Comparison of ENCODE assay signal across 8 cellular contexts in the genomic region with DNA sequence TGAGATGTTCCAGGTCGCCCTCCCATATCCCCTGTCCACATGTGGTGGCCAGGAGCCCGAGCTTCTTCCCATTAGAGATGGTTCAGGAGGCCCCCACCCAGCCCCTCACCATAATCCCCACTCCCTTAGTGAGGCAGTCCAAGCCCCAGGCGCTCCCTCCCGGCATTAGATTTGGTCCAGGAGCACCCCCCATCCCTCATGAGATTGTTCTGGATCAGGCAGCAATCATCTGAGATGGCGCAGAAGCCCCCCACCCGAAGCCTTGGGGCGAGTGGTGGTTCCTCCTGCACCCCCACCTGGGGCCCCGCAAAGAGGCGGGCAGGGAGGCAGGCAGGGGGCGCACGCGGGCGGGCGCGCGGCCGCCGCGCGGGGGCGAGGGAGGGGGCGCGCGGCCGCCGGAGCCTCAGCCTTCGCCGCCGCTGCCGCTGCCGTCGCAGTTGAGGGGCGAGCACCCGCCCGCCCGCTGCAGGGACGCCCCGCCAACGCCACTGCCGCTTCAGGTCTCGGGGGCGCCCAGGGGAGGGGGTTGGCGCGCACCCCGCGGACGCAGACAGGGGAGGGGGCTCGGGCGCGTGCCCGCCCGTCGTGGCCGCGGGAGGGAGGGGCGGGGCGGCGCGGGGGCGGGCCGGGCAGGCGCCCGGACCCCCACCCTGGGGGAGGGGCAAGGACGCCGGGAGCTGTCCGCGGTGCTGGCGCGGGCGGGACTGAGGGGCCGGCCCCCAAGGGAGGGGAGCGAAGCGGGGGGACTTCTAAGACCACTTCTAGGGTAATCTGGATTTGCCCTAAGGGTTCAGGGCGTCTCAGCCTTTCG. TPM values are rescaled to one million over a fixed set of nuclear protein-coding genes. Genes with fewer than 3 reads are reported as not detected.
DNase-seq lines count a peak whose midpoint lies in the region; ATAC-seq and FAIRE-seq lines count a peak whose summit lies in the region.

No MANE protein-coding gene starts in this region.

- H3K4me1 Mint-ChIP-seq in activated T-cell treated with anti-CD3 and anti-CD28 coated beads, Interleukin-2, amount 50 U/mL, for 72 hours (ENCODE audit: low read depth) = peaks cover 21% of the 10 kb centered on the region

- H3K9me3 ChIP-seq in iPS-18a (ENCODE audit: control insufficient read depth, low read depth, low read length) = no peaks in the 10 kb centered on the region

- in situ Hi-C loops in Caki2 (cut with HindIII; ENCODE audit: low pct_unique_long_range_greater_than_20kb, low sequenced_read_pairs) = no loop called here

- peaks cover 6% of the 10 kb centered on the region for H3K4me1 ChIP-seq in iPS-18a (ENCODE audit: control insufficient read depth, low read depth, low read length)

- H3K27me3 ChIP-seq in iPS-18a (ENCODE audit: control insufficient read depth, insufficient read depth, low read length) = peaks cover 7% of the 10 kb centered on the region

- no peak overlapping the region for H3K27ac Mint-ChIP-seq in activated T-cell treated with anti-CD3 and anti-CD28 coated beads, Interleukin-2, amount 50 U/mL, for 72 hours

- peak overlapping the region; percentile 38 for H3K4me3 ChIP-seq in Jurkat, Clone E6-1 (ENCODE audit: low read length)
- peak overlapping the region; percentile 47 for H3K4me3 ChIP-seq in iPS-18a (ENCODE audit: low read length)

- H3K36me3 Mint-ChIP-seq in activated T-cell treated with anti-CD3 and anti-CD28 coated beads, Interleukin-2, amount 50 U/mL, for 72 hours (ENCODE audit: insufficient read depth in 2 of 2) = peaks cover 0 to 1% of the 10 kb centered on the region in 2 donors

- no peak for FAIRE-seq in urothelium cell line (lab: Jason Lieb, UNC)

- H3K4me3 Mint-ChIP-seq in activated T-cell treated with anti-CD3 and anti-CD28 coated beads, Interleukin-2, amount 50 U/mL, for 72 hours = peak overlapping the region; percentile 66 to 78

- DNase-seq in Caki2 (ENCODE audit: low read depth) = peak; percentile 30
- no peak for DNase-seq in Jurkat, Clone E6-1 (ENCODE audit: low read depth, low spot score)
- peak; percentile 35 for DNase-seq in activated T-cell treated with anti-CD3 and anti-CD28 coated beads, Interleukin-2, amount 50 U/mL, for 72 hours
- peak; percentile 83 for DNase-seq in urothelium cell line (ENCODE audit: low spot score)
- DNase-seq in NCI-H526 treated with DMSO at 0.1 percent for 48 hours (lab: John Stamatoyannopoulos, UW) = no peak
- DNase-seq in DMS114 treated with DMSO at 0.1 percent for 48 hours (lab: John Stamatoyannopoulos, UW; ENCODE audit: unreplicated experiment) = no peak
- no peak for DNase-seq in SIG-M5 treated with dmso at 0.1 percent for 504 hours (lab: John Stamatoyannopoulos, UW; ENCODE audit: unreplicated experiment)

- peaks cover 0 to 2% of the 10 kb centered on the region in 2 donors for H3K9me3 Mint-ChIP-seq in activated T-cell treated with anti-CD3 and anti-CD28 coated beads, Interleukin-2, amount 50 U/mL, for 72 hours

- H3K36me3 ChIP-seq in iPS-18a (ENCODE audit: control insufficient read depth, low read depth, low read length) = no peaks in the 10 kb centered on the region

- H3K27ac ChIP-seq in iPS-18a (ENCODE audit: low read length) = no peak overlapping the region

- ATAC-seq in activated T-cell treated with anti-CD3 and anti-CD28 coated beads, Interleukin-2, amount 50 U/mL, for 72 hours (replicated peaks in 1 of 2) = peak; percentile 21 to 29

- no peak overlapping the region for H3K9ac ChIP-seq in iPS-18a (ENCODE audit: low read length)

- peaks cover 28% of the 10 kb centered on the region for H3K27me3 Mint-ChIP-seq in activated T-cell treated with anti-CD3 and anti-CD28 coated beads, Interleukin-2, amount 50 U/mL, for 72 hours (ENCODE audit: low read depth)

RNA-seq across cellular contexts. Expression of gene SHKBP1, which starts 46.4 kb away (rescaled TPM):
- total RNA-seq in Caki2 (2014; rRNA removed; shearing (Covaris generic); ENCODE audit: low replicate concordance) = 92.6 and 137 TPM in 2 replicates
- 222 TPM for polyA plus RNA-seq in Jurkat, Clone E6-1 (2012; ENCODE audit: insufficient read depth, insufficient read length)
- total RNA-seq in activated T-cell treated with anti-CD3 and anti-CD28 coated beads, Interleukin-2, amount 50 U/mL, for 72 hours = 100 to 1,000 TPM; 145 to 152 TPM

Comparison
In these comparisons a context has a peak if more than half of its experiments do, and no peak if none do; other contexts are left out.
1. DNase-seq: peak in Caki2 (single experiment), activated T-cell treated with anti-CD3 and anti-CD28 coated beads, Interleukin-2, amount 50 U/mL, for 72 hours (2 of 2) and urothelium cell line (single experiment); none in Jurkat, Clone E6-1 (single experiment), NCI-H526 treated with DMSO at 0.1 percent for 48 hours (single experiment), DMS114 treated with DMSO at 0.1 percent for 48 hours (single experiment) and SIG-M5 treated with dmso at 0.1 percent for 504 hours (single experiment).